ENCODE assay signal across 10 cellular contexts in the genomic region with DNA sequence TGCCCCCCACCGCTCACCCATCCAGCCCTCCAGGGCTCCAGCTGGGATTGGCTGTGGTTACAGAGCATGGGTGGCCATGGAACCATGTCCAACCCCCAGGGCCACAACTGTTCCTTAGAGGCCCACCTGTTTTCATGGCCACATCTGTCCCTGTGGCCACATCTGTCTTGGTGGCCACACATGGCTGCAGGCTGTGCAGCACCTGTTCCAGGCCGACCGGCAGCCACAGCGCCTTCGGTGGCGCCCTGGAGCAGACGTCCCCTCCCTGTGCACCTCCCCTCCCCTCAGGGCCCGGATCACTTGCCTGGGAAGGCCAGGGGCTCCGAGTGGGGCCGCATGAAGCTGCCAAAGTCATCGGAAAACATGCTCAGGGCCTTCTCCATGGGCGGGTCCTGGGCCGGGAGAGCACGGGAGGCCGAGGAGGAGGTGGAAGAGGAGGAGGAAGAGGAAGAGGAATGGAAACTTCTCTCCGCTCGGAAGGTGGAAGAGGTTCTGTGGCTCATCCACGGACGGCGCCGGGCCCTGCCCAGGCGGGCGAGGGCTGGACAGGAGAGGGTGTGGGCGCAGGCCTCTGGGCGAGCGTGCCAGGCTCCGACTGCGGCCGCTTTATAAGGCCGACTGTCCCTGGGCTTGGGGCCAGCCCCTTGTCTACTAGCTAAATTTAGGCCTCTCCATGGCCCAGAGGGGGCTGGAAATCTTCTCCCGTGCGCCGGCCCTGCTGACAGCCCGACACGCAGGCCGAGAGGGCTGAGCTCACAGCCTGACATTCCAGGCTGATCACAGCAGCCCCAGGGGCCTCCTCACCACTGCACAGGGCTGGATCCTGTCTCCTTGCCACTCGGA. TPM values are rescaled to one million over a fixed set of nuclear protein-coding genes. Genes with fewer than 3 reads are reported as not detected.
DNase-seq lines count a peak whose midpoint lies in the region; ATAC-seq and TF ChIP-seq lines count a peak whose summit lies in the region.
"Had no signal": no experiment of that assay in that cellular context is flagged by ENCODE, and none has a peak within 500 bp of the region (broad histone marks: within the 10 kb centered on the region; RNA-seq: fewer than 3 reads in every experiment).

A gene (minus strand): TSS at position 583 of the 843 bp plus-strand sequence. CDS start 80 bp downstream, at position 503.

- TF ChIP-seq CTCF in OCI-LY3 (IDR thresholded peaks at IDR 0.05; ENCODE audit: low read depth, low read length) (no peak; the same call in 1 of the 2 replicates), fibroblast of the aortic adventitia (IDR thresholded peaks at IDR 0.05; ENCODE audit: insufficient read depth, low read length) (no peak)

- DNase-seq in AG20443 (ENCODE audit: low spot score), result peak; percentile 93
- peak; percentile 96 for DNase-seq in fibroblast of the aortic adventitia (ENCODE audit: low read depth)
- peak; percentile 19 for DNase-seq in occipital lobe (lab: John Stamatoyannopoulos, UW)
- no peak for DNase-seq in stimulated activated CD4-positive, alpha-beta T cell treated with anti-CD3 and anti-CD28 coated beads, Interleukin-12 subunit alpha, Interleukin-12 subunit beta, amount 100 ng/mL, for 4 hours
- DNase-seq in Kasumi-1 (lab: John Stamatoyannopoulos, UW), result no peak
- DNase-seq in NCI-H2196 (lab: John Stamatoyannopoulos, UW; ENCODE audit: unreplicated experiment), result no peak
- DNase-seq: activated CD4-positive, alpha-beta memory T cell treated with anti-CD3 and anti-CD28 coated beads for 36 hours; naive B cell had no signal

- no peaks in the 10 kb centered on the region for H4K20me1 ChIP-seq in OCI-LY3 (ENCODE audit: insufficient read depth, low read length)

- H3K36me3 ChIP-seq in OCI-LY3 (replicated peaks; ENCODE audit: low read depth, low read length), result no peaks in the 10 kb centered on the region

- peak within 1 kb of the TSS; percentile 30 for H3K4me2 ChIP-seq in OCI-LY3 (ENCODE audit: low read length)

- H3K27me3 ChIP-seq in OCI-LY3 (ENCODE audit: low read depth, low read length), result no peaks in the 10 kb centered on the region; the same call in 1 of the 2 replicates

- H3K4me3 ChIP-seq in OCI-LY3 (ENCODE audit: low read length), result no peak within 1 kb of the TSS
- peak within 1 kb of the TSS; percentile 60 for H3K4me3 ChIP-seq in fibroblast of the aortic adventitia (ENCODE audit: low read depth, low read length)

- no peaks in the 10 kb centered on the region for H3K79me2 ChIP-seq in OCI-LY3 (ENCODE audit: low read length)

- no peak for ATAC-seq in GM18909 (IDR thresholded peaks at IDR 0.05; ENCODE audit: poor library complexity, unreplicated experiment)

- H3K4me1 ChIP-seq in OCI-LY3 (ENCODE audit: low read length), result peaks cover 12% of the 10 kb centered on the region

- H3K9me3 ChIP-seq in OCI-LY3 (ENCODE audit: insufficient read depth, low read length), result no peaks in the 10 kb centered on the region

- no peak within 1 kb of the TSS for H2AFZ ChIP-seq in OCI-LY3 (ENCODE audit: low read depth, low read length)

- no peak within 1 kb of the TSS for H3K9ac ChIP-seq in OCI-LY3 (ENCODE audit: low read length)

- no peak within 1 kb of the TSS for H3K27ac ChIP-seq in OCI-LY3 (ENCODE audit: low read length)

RNA-seq across cellular contexts. Expression of the gene that starts here (rescaled TPM):
- total RNA-seq in fibroblast of the aortic adventitia (ENCODE audit: low replicate concordance) (8.9 TPM in 1 of 2 replicates, not detected in the other), occipital lobe (not detected)
- total RNA-seq: activated CD4-positive, alpha-beta memory T cell treated with anti-CD3 and anti-CD28 coated beads for 36 hours had no signal

Comparison
In these comparisons a context has a peak if more than half of its experiments do, and no peak if none do; other contexts are left out.
1. Peak in DNase-seq in occipital lobe; RNA of the gene not detected or under 1 TPM.
2. DNase-seq: peak in AG20443 (single experiment) and fibroblast of the aortic adventitia (single experiment); none in stimulated activated CD4-positive, alpha-beta T cell treated with anti-CD3 and anti-CD28 coated beads, Interleukin-12 subunit alpha, Interleukin-12 subunit beta, amount 100 ng/mL, for 4 hours (single experiment), Kasumi-1 (0 of 2) and NCI-H2196 (single experiment).